In the genomic region with DNA sequence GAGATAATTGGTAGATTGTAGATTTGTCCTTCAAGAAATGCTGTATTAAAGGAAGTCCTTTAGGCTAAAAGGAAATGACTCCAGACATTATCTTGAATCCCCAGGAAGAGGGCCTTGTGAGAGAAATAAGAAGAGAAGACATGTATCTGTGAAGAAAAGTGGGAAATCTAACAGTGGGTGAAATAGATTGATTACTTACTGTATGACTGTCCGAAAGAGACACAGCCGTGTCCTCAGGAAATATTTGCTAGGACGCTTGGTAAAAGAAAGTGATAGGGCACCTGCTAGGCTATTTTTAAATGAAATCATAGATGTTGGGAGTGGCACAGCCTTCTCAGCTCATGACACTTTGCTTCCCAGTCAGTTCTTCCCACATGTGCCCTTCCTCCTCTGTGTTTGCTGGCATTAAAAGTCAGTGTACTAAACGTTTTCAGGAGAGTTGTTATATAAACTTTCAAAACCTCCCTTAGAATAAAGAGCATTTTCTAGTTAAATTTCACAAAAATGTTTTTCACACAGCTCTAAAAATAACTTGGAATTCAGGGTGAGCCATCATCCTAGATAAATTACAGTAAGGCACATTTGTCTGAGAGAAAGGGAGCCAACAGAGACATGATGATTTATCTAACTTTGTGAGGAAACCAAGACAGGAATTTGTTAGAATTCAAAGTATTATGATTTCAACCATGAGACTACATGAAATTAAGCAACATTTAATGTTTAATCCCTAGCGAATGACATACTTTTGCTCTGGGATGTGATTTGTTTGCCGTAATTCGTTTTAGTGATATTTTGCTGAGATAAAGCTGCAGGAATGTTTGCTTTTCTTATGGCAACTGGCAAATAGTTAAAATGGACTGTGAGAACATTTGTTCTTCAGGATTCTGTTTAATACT, we compare ENCODE assay signal across 11 cellular contexts. TPM values are rescaled to one million over a fixed set of nuclear protein-coding genes. Genes with fewer than 3 reads are reported as not detected.
A peak's percentile ranks its signal among the peaks of the same experiment; 100 is the strongest.
DNase-seq lines count a peak whose midpoint lies in the region; ATAC-seq and TF ChIP-seq lines count a peak whose summit lies in the region.
"Had no signal": no experiment of that assay in that cellular context is flagged by ENCODE, and none has a peak within 500 bp of the region (broad histone marks: within the 10 kb centered on the region; RNA-seq: fewer than 3 reads in every experiment).

No MANE protein-coding gene starts in this region.

- no peak for TF ChIP-seq CTCF in omental fat pad (IDR thresholded peaks at IDR 0.05)

- no peaks in the 10 kb centered on the region for H3K36me3 ChIP-seq in ACC112 (ENCODE audit: insufficient read depth, low read length)

- DNase-seq in left cardiac atrium (no peak), omental fat pad (ENCODE audit: low spot score) (no peak), ecto neural progenitor cell (ENCODE audit: low spot score) (no peak)
- DNase-seq: ACHN, KG1, NCI-H226 had no signal

- intact Hi-C loops in left cardiac atrium (cut with DNase I), result no loop called here

- peak overlapping the region; percentile 74 for H2AFZ ChIP-seq in ACC112 (ENCODE audit: low read length, unreplicated experiment)

- peaks cover 5% of the 10 kb centered on the region for H3K79me2 ChIP-seq in ACC112 (ENCODE audit: control insufficient read depth, insufficient read depth, low read length, unreplicated experiment)

- ATAC-seq in left cardiac atrium, result peak; percentile 13 to 44
- ATAC-seq in omental fat pad (ENCODE audit: low FRiP score), result peak; percentile 65
- ATAC-seq in HG03159 (IDR thresholded peaks at IDR 0.05; ENCODE audit: unreplicated experiment), result no peak
- no peak for ATAC-seq in HG03045 (IDR thresholded peaks at IDR 0.05; ENCODE audit: unreplicated experiment)
- ATAC-seq in GM18520 (IDR thresholded peaks at IDR 0.05; ENCODE audit: unreplicated experiment), result no peak

- H3K27me3 ChIP-seq in ACC112 (ENCODE audit: insufficient read depth, low read length), result no peaks in the 10 kb centered on the region

- peak overlapping the region; percentile 44 for H3K4me3 ChIP-seq in ACC112 (ENCODE audit: low read depth, low read length)

- H3K27ac ChIP-seq in ACC112 (ENCODE audit: low read depth, low read length) (peak overlapping the region; percentile 62), angular gyrus (ENCODE audit: low read depth, low read length) (peak overlapping the region; percentile 80)

- H3K4me1 ChIP-seq in ACC112 (ENCODE audit: control insufficient read depth, insufficient read depth, low read length, unreplicated experiment), result peaks cover 16% of the 10 kb centered on the region

RNA-seq across cellular contexts. Expression of a gene that starts 35.0 kb away (rescaled TPM):
- total RNA-seq in left cardiac atrium (10 to 100 TPM; 25.2 to 39.6 TPM), omental fat pad (10 to 100 TPM; 33.6 to 55.6 (median 46.5) TPM)

RNA-seq across cellular contexts. Expression of a gene that starts 52.2 kb away (rescaled TPM):
- total RNA-seq in left cardiac atrium (10 to 100 TPM; 26.7 to 27.3 TPM), omental fat pad (10 to 100 TPM; 24.9 to 41.3 (median 34.0) TPM)

Comparison
In these comparisons a context has a peak if more than half of its experiments do, and no peak if none do; other contexts are left out.
1. ATAC-seq: peak in left cardiac atrium (2 of 2) and omental fat pad (single experiment); none in HG03159 (single experiment), HG03045 (single experiment) and GM18520 (single experiment).